Comparison of ENCODE assay signal across 27 cellular contexts in the genomic region with DNA sequence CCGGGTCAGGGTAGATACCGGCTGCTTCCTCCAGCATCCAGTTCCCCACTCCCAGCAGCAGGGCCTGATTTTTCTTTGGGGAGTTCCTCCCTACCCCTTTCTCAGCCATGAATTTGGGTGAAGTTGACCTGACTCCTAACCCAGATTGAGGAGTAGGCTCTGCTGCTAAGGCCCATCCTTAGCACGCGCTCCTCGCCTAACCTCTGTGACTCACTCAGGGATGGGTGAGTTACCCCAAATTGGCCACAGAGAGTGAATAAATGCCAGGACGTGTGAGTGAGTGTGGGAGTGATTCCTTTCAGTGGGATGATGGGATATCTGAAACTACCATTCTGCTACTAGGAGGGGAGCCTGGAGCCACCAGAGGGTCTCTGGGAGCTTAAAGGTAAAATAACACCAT. TPM values are rescaled to one million over a fixed set of nuclear protein-coding genes. Genes with fewer than 3 reads are reported as not detected.
"Had no signal": no experiment of that assay in that cellular context is flagged by ENCODE, and none has a peak within 500 bp of the region (broad histone marks: within the 10 kb centered on the region; RNA-seq: fewer than 3 reads in every experiment).

No MANE protein-coding gene starts in this region.

- H3K27me3 Mint-ChIP-seq: activated naive CD4-positive, alpha-beta T cell treated with anti-CD3 and anti-CD28 coated beads, Interleukin-2, amount 50 U/mL, for 24 hours; central memory CD8-positive, alpha-beta T cell had no signal

- H3K9me3 ChIP-seq: adrenal gland, ascending aorta, esophagus muscularis mucosa, heart left ventricle, testis, uterus had no signal

- H3K27ac Mint-ChIP-seq: activated CD4-positive, alpha-beta memory T cell treated with anti-CD3 and anti-CD28 coated beads, Interleukin-2, amount 10 ng/mL, durations not matched to agents 7 days and 5 days; activated CD4-positive, alpha-beta T cell treated with anti-CD3 and anti-CD28 coated beads, Interleukin-2, amount 10 ng/mL, durations not matched to agents 24 days and 14 days; activated naive CD4-positive, alpha-beta T cell treated with anti-CD3 and anti-CD28 coated beads, Interleukin-2, amount 50 U/mL, for 24 hours; activated T-cell treated with anti-CD3 and anti-CD28 coated beads, Interleukin-2, amount 50 U/mL, for 72 hours; memory B cell; natural killer cell treated with Interleukin-12 subunit alpha and Interleukin-12 subunit beta and Interleukin-15 and Interleukin-18, amount 100 ng/mL, for 72 hours; progenitor cell of endocrine pancreas had no signal

- H3K36me3 ChIP-seq: adrenal gland, ascending aorta, brain microvascular endothelial cell, esophagus muscularis mucosa, heart left ventricle, uterus had no signal

- H3K4me3 ChIP-seq: adrenal gland, ascending aorta, esophagus muscularis mucosa, heart left ventricle, testis, uterus had no signal

- H3K4me3 Mint-ChIP-seq: activated CD4-positive, alpha-beta memory T cell treated with anti-CD3 and anti-CD28 coated beads, Interleukin-2, amount 10 ng/mL, durations not matched to agents 7 days and 5 days; activated CD4-positive, alpha-beta T cell treated with anti-CD3 and anti-CD28 coated beads, Interleukin-2, amount 10 ng/mL, durations not matched to agents 24 days and 14 days; activated naive CD4-positive, alpha-beta T cell treated with anti-CD3 and anti-CD28 coated beads, Interleukin-2, amount 50 U/mL, for 24 hours; activated T-cell treated with anti-CD3 and anti-CD28 coated beads, Interleukin-2, amount 50 U/mL, for 72 hours; central memory CD8-positive, alpha-beta T cell; memory B cell; natural killer cell treated with Interleukin-12 subunit alpha and Interleukin-12 subunit beta and Interleukin-15 and Interleukin-18, amount 100 ng/mL, for 72 hours had no signal

- H3K9me3 Mint-ChIP-seq: activated CD4-positive, alpha-beta memory T cell treated with anti-CD3 and anti-CD28 coated beads, Interleukin-2, amount 10 ng/mL, durations not matched to agents 7 days and 5 days; activated CD4-positive, alpha-beta T cell treated with anti-CD3 and anti-CD28 coated beads, Interleukin-2, amount 10 ng/mL, durations not matched to agents 24 days and 14 days; activated naive CD4-positive, alpha-beta T cell treated with anti-CD3 and anti-CD28 coated beads, Interleukin-2, amount 50 U/mL, for 24 hours; activated T-cell treated with anti-CD3 and anti-CD28 coated beads, Interleukin-2, amount 50 U/mL, for 72 hours; central memory CD8-positive, alpha-beta T cell; memory B cell; natural killer cell treated with Interleukin-12 subunit alpha and Interleukin-12 subunit beta and Interleukin-15 and Interleukin-18, amount 100 ng/mL, for 72 hours had no signal

- H3K4me1 ChIP-seq: adrenal gland, ascending aorta, esophagus muscularis mucosa, testis, uterus had no signal

- ATAC-seq: activated CD4-positive, CD25-positive, alpha-beta regulatory T cell treated with anti-CD3 and anti-CD28 coated beads, Interleukin-2, amount 50 U/mL, for 24 hours; activated T-cell treated with anti-CD3 and anti-CD28 coated beads, Interleukin-2, amount 50 U/mL, for 72 hours; heart left ventricle; natural killer cell treated with Interleukin-12 subunit alpha and Interleukin-12 subunit beta and Interleukin-15 and Interleukin-18, amount 100 ng/mL, for 72 hours had no signal

- DNase-seq: activated CD4-positive, alpha-beta memory T cell treated with anti-CD3 and anti-CD28 coated beads, Interleukin-2, amount 10 ng/mL, durations not matched to agents 7 days and 5 days; activated CD4-positive, alpha-beta T cell treated with anti-CD3 and anti-CD28 coated beads, Interleukin-2, amount 10 ng/mL, durations not matched to agents 24 days and 14 days; activated gamma-delta T cell treated with Interleukin-2 at 50 U/mL for 16 hours; activated T-cell treated with anti-CD3 and anti-CD28 coated beads, Interleukin-2, amount 50 U/mL, for 72 hours; adrenal gland; brain microvascular endothelial cell; effector memory CD4-positive, alpha-beta T cell; heart left ventricle; stimulated activated CD4-positive, alpha-beta T cell treated with anti-CD3 and anti-CD28 coated beads, Interleukin-12 subunit alpha, Interleukin-12 subunit beta, amount 100 ng/mL, for 4 hours; stimulated activated CD4-positive, alpha-beta T cell treated with anti-CD3 and anti-CD28 coated beads, Interleukin-4, amount 100 ng/mL, for 4 hours; testis; trophoblast cell; uterus had no signal

- H3K4me1 Mint-ChIP-seq: memory B cell had no signal

- H3K27me3 ChIP-seq: adrenal gland, ascending aorta, brain microvascular endothelial cell, esophagus muscularis mucosa, heart left ventricle, testis, uterus had no signal

- H3K27ac ChIP-seq: adrenal gland, ascending aorta, brain microvascular endothelial cell, esophagus muscularis mucosa, heart left ventricle, testis, uterus, VCaP had no signal

RNA-seq across cellular contexts. Expression of a gene that starts 28.9 kb away (rescaled TPM):
- total RNA-seq: activated CD4-positive, alpha-beta memory T cell treated with anti-CD3 and anti-CD28 coated beads, Interleukin-2, amount 10 ng/mL, durations not matched to agents 7 days and 5 days; activated CD4-positive, alpha-beta T cell treated with anti-CD3 and anti-CD28 coated beads, Interleukin-2, amount 10 ng/mL, durations not matched to agents 24 days and 14 days; activated T-cell treated with anti-CD3 and anti-CD28 coated beads, Interleukin-2, amount 50 U/mL, for 72 hours; adrenal gland; ascending aorta; dermis microvascular lymphatic vessel endothelial cell; esophagus muscularis mucosa; natural killer cell treated with Interleukin-12 subunit alpha and Interleukin-12 subunit beta and Interleukin-15 and Interleukin-18, amount 100 ng/mL, for 72 hours; osteocyte; skeletal muscle tissue; T-helper 2 cell treated with Interferon-gamma antibody and Interleukin-4, amounts not matched to agents 100 ng/mL and 5 ng/mL, for 36 hours; uterus had no signal
- polyA plus RNA-seq: adrenal gland, liver had no signal
